In the genomic region with DNA sequence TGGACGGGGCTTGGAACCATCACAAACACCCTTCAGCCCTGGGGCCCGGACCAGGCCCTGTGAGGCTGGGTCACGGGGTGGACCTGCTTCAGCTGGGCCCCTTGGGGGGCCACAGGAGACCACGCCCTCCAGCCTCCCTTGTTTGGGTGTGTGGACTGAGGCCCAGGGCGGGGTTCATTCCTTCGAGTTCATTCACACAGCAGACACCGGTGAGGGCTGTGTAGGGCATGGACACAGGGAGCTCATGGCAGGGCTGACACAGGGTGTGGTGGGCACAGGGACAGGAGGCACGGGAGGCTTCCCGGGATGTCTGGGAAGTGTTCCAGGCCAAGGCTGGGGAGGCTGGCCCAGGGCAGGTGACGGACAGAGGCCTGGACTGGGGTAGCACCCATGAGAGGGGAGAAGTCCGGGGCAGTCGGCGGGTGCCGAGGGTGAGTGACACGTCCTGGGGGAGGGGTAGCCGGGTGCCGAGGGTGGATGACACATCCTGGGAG, we compare ENCODE assay signal across 1 cellular context.
TF ChIP-seq lines count a peak whose summit lies in the region.

No MANE protein-coding gene starts in this region.

TF ChIP-seq in GM23338, 12 proteins besides CTCF, POLR2A, EP300 and RAD21 (continued from another document):
- TF ChIP-seq, protein P1, sequence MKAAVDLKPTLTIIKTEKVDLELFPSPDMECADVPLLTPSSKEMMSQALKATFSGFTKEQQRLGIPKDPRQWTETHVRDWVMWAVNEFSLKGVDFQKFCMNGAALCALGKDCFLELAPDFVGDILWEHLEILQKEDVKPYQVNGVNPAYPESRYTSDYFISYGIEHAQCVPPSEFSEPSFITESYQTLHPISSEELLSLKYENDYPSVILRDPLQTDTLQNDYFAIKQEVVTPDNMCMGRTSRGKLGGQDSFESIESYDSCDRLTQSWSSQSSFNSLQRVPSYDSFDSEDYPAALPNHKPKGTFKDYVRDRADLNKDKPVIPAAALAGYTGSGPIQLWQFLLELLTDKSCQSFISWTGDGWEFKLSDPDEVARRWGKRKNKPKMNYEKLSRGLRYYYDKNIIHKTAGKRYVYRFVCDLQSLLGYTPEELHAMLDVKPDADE (IDR thresholded peaks at IDR 0.05), result no peak
- no peak for TF ChIP-seq POLR2AphosphoS5 (IDR thresholded peaks at IDR 0.05; ENCODE audit: low read depth)
